ENCODE assay signal across 16 cellular contexts in genomic region chr7:33719059-33719581, GRCh38.
DNase-seq lines count a peak whose midpoint lies in the region; ATAC-seq and TF ChIP-seq lines count a peak whose summit lies in the region.
"Had no signal": no experiment of that assay in that cellular context is flagged by ENCODE, and none has a peak within 500 bp of the region (broad histone marks: within the 10 kb centered on the region; RNA-seq: fewer than 3 reads in every experiment).

No MANE protein-coding gene starts in this region.

- no peak overlapping the region for H3K4me3 Mint-ChIP-seq in neural crest cell
- H3K4me3 Mint-ChIP-seq: activated CD8-positive, alpha-beta T cell treated with anti-CD3 and anti-CD28 coated beads, Interleukin-2, amount 10 ng/mL, durations not matched to agents 7 days and 5 days; CD4-positive, CD25-positive, alpha-beta regulatory T cell had no signal

- H3K36me3 ChIP-seq in ascending aorta (no peaks in the 10 kb centered on the region), heart right ventricle (no peaks in the 10 kb centered on the region), tibial nerve (no peaks in the 10 kb centered on the region)

- TF ChIP-seq CTCF in ascending aorta (IDR thresholded peaks at IDR 0.05) (no peak), heart right ventricle (IDR thresholded peaks at IDR 0.05) (no peak), neural crest cell (conservative IDR thresholded peaks at IDR 0.05) (no peak), tibial nerve (IDR thresholded peaks at IDR 0.05) (no peak)

- H3K4me1 ChIP-seq in ascending aorta = peaks cover 10 to 14% of the 10 kb centered on the region in 2 donors
- peaks cover 0 to 18% (median 10%) of the 10 kb centered on the region in 9 donors for H3K4me1 ChIP-seq in heart right ventricle
- peaks cover 0 to 10% (median 7%) of the 10 kb centered on the region in 4 donors for H3K4me1 ChIP-seq in tibial nerve

- H3K4me3 ChIP-seq in ascending aorta = no peak overlapping the region
- no peak overlapping the region for H3K4me3 ChIP-seq in heart right ventricle
- H3K4me3 ChIP-seq in tibial nerve = no peak overlapping the region
- H3K4me3 ChIP-seq: SK-N-MC had no signal

- peaks cover 11% of the 10 kb centered on the region for H3K27me3 Mint-ChIP-seq in neural crest cell (ENCODE audit: low read depth)
- H3K27me3 Mint-ChIP-seq: CD4-positive, CD25-positive, alpha-beta regulatory T cell had no signal

- H3K27me3 ChIP-seq in ascending aorta (no peaks in the 10 kb centered on the region), heart right ventricle (peaks cover 0 to 3% (median 0%) of the 10 kb centered on the region in 7 donors), tibial nerve (no peaks in the 10 kb centered on the region)

- H3K36me3 Mint-ChIP-seq in neural crest cell (ENCODE audit: low read depth) = no peaks in the 10 kb centered on the region
- H3K36me3 Mint-ChIP-seq: CD4-positive, CD25-positive, alpha-beta regulatory T cell had no signal

- DNase-seq in ascending aorta (ENCODE audit: low spot score in 2 of 2) (no peak), heart right ventricle (peak; percentile 52 to 59), neural crest cell (ENCODE audit: low read depth, low spot score) (no peak), tibial nerve (ENCODE audit: low spot score in 2 of 2) (peak in 1 of 2 donors; percentile 14), activated gamma-delta T cell treated with Interleukin-2 at 50 U/mL for 16 hours (no peak), AML-193 (lab: John Stamatoyannopoulos, UW) (no peak), NCI-H1694 treated with DMSO at 0.1 percent for 48 hours (lab: John Stamatoyannopoulos, UW) (no peak)
- DNase-seq: activated CD8-positive, alpha-beta T cell treated with anti-CD3 and anti-CD28 coated beads, Interleukin-2, amount 10 ng/mL, durations not matched to agents 7 days and 5 days; activated naive CD4-positive, alpha-beta T cell; CD4-positive, CD25-positive, alpha-beta regulatory T cell; hippocampal formation; NCI-H2171; stimulated activated CD4-positive, alpha-beta T cell treated with anti-CD3 and anti-CD28 coated beads, Interleukin-2, amount 100 ng/mL, for 24 hours; stimulated activated CD8-positive, alpha-beta memory T cell treated with anti-CD3 and anti-CD28 coated beads, Interleukin-4, amount 100 ng/mL, for 48 hours had no signal

- H3K9me3 ChIP-seq in ascending aorta (no peaks in the 10 kb centered on the region), heart right ventricle (peaks cover 0 to 12% (median 5%) of the 10 kb centered on the region in 11 donors), tibial nerve (peaks cover 0 to 7% (median 0%) of the 10 kb centered on the region in 4 donors)

- TF ChIP-seq POLR2A in tibial nerve (IDR thresholded peaks at IDR 0.05) = no peak

- ATAC-seq in heart right ventricle (peak; percentile 90 to 97 (median 93)), HG02678 (IDR thresholded peaks at IDR 0.05; ENCODE audit: unreplicated experiment) (no peak)
- ATAC-seq: activated CD8-positive, alpha-beta T cell treated with anti-CD3 and anti-CD28 coated beads, Interleukin-2, amount 10 ng/mL, durations not matched to agents 7 days and 5 days had no signal

- intact Hi-C loops in ascending aorta (cut with DNase I) = no loop called here
- intact Hi-C loops in heart right ventricle (cut with DNase I) = loop anchor here in 2 of 10 donors (5.0 to 10.0 kb wide), 2 partner anchors 183 to 274 kb away; no protein-coding TSS in a partner anchor

- H3K27ac Mint-ChIP-seq in neural crest cell (ENCODE audit: unreplicated experiment) = peak overlapping the region; percentile 84
- H3K27ac Mint-ChIP-seq: activated CD8-positive, alpha-beta T cell treated with anti-CD3 and anti-CD28 coated beads, Interleukin-2, amount 10 ng/mL, durations not matched to agents 7 days and 5 days; CD4-positive, CD25-positive, alpha-beta regulatory T cell had no signal

- H3K4me1 Mint-ChIP-seq in neural crest cell = peaks cover 23% of the 10 kb centered on the region
- H3K4me1 Mint-ChIP-seq: CD4-positive, CD25-positive, alpha-beta regulatory T cell had no signal

- H3K9me3 Mint-ChIP-seq in neural crest cell = no peaks in the 10 kb centered on the region
- H3K9me3 Mint-ChIP-seq: CD4-positive, CD25-positive, alpha-beta regulatory T cell had no signal

- H3K27ac ChIP-seq in ascending aorta = peak overlapping the region; percentile 45 to 68
- H3K27ac ChIP-seq in heart right ventricle = peak overlapping the region in 4 of 10 donors; percentile 10 to 63 (median 28)
- peak overlapping the region in 3 of 4 donors; percentile 44 to 57 (median 54) for H3K27ac ChIP-seq in tibial nerve
- H3K27ac ChIP-seq: SK-N-MC had no signal

- WGBS in heart right ventricle, 2 donors = 57 to 63% methylated on average over 5 of the region's 5 CpGs
- 51 to 52% methylated on average over 5 of the region's 5 CpGs for WGBS in tibial nerve, 2 donors

- peak in 1 of 2 donors; percentile 11 for TF ChIP-seq EP300 in tibial nerve (IDR thresholded peaks at IDR 0.05)

Comparison
In these comparisons a context has a peak if more than half of its experiments do, and no peak if none do; other contexts are left out.
1. DNase-seq: peak in heart right ventricle (2 of 2); none in ascending aorta (0 of 2), neural crest cell (single experiment), activated gamma-delta T cell treated with Interleukin-2 at 50 U/mL for 16 hours (single experiment), AML-193 (0 of 2) and NCI-H1694 treated with DMSO at 0.1 percent for 48 hours (single experiment).